In the genomic region with DNA sequence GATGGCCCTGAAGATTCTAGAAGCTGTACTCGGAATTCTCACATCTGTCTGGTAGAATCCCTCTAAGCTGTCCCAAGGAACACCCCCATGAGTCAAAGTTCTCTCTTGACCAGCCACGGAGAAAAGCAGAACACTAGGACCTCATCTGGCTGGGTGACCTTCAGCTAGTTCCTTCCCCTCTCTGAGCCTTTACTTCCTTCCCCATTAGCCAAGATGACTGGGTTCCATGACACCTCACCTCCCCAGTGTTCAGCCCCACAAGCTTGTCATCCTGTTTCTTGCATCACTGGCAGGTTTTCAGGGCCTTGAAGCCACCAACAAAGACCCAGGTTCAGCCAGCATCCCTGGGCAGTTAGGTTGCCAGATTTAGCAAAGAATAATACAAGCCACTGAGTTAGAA, we compare ENCODE assay signal across 13 cellular contexts. TPM values are rescaled to one million over a fixed set of nuclear protein-coding genes. Genes with fewer than 3 reads are reported as not detected.
DNase-seq lines count a peak whose midpoint lies in the region; ATAC-seq, FAIRE-seq and TF ChIP-seq lines count a peak whose summit lies in the region.
"Had no signal": no experiment of that assay in that cellular context is flagged by ENCODE, and none has a peak within 500 bp of the region (broad histone marks: within the 10 kb centered on the region; RNA-seq: fewer than 3 reads in every experiment).

No MANE protein-coding gene starts in this region.

- WGBS in right lobe of liver (ENCODE audit: insufficient coverage, low coverage, low lambda C conversion rate, missing lambda C conversion rate) = 40% methylated on average over 1 of the region's 2 CpGs
- WGBS in HepG2 (ENCODE audit: low lambda C conversion rate) = 10% methylated on average over 2 of the region's 2 CpGs

- TF ChIP-seq CTCF in right lobe of liver (IDR thresholded peaks at IDR 0.05) = no peak
- TF ChIP-seq CTCF in HepG2 (CRISPR knock-in tag; IDR thresholded peaks at IDR 0.05) = no peak
- no peak for TF ChIP-seq CTCF in neutrophil (IDR thresholded peaks at IDR 0.05)

- H3K4me3 ChIP-seq in right lobe of liver (no peak overlapping the region), HepG2 (replicated peaks in 1 of 3; ENCODE audit: insufficient read depth in 1 of 3, low read depth in 2 of 3, low read length in 3 of 3) (no peak overlapping the region), neutrophil (ENCODE audit: low read depth in 1 of 2, low read length in 1 of 2) (no peak overlapping the region)
- H3K4me3 ChIP-seq: HAP-1 had no signal

- ATAC-seq in right lobe of liver (peak; percentile 19 to 32 (median 26)), HepG2 (no peak), esophagus mucosa (peak; percentile 19), T-cell (replicated peaks in 1 of 4) (no peak)

- H3K4me3 Mint-ChIP-seq in T-cell = no peak overlapping the region
- H3K4me3 Mint-ChIP-seq: CD4-positive, CD25-positive, alpha-beta regulatory T cell had no signal

- no peak overlapping the region for H3K9ac ChIP-seq in HepG2 (ENCODE audit: insufficient read depth, low read depth, low read length)

- in situ Hi-C loops in HepG2 (cut with HindIII; ENCODE audit: extremely low pct_ligation_motif_present, low pct_unique_long_range_greater_than_20kb) (no loop called here), G401 (cut with HindIII; ENCODE audit: low sequenced_read_pairs) (no loop called here)

- no peaks in the 10 kb centered on the region for H3K9me3 ChIP-seq in right lobe of liver
- no peaks in the 10 kb centered on the region for H3K9me3 ChIP-seq in HepG2 (ENCODE audit: low read length)
- no peaks in the 10 kb centered on the region for H3K9me3 ChIP-seq in neutrophil
- H3K9me3 ChIP-seq: HAP-1 had no signal

- no peaks in the 10 kb centered on the region for H3K79me2 ChIP-seq in HepG2 (ENCODE audit: insufficient read depth, low read length)

- TF ChIP-seq EP300 in HepG2 (IDR thresholded peaks at IDR 0.05; ENCODE audit: low read depth in 2 of 2, low read length in 2 of 2) = no peak
- TF ChIP-seq EP300 in HepG2 (CRISPR knock-in tag; IDR thresholded peaks at IDR 0.05; ENCODE audit: borderline replicate concordance) = no peak

- POLR2A ChIA-PET in HepG2 (lab: Yijun Ruan, JAX) (no interaction called here), T-cell (lab: Charles Lee) (no interaction called here)

- BruUV-seq in HepG2 (replicated peaks; lab: Mats Ljungman, UMichigan) = no TSS peak

- no peak overlapping the region for H3K27ac Mint-ChIP-seq in T-cell
- H3K27ac Mint-ChIP-seq: CD4-positive, CD25-positive, alpha-beta regulatory T cell had no signal

- no peak overlapping the region for H2AFZ ChIP-seq in HepG2 (ENCODE audit: low read length)

- TF ChIP-seq RAD21 in HepG2 (CRISPR knock-in tag; IDR thresholded peaks at IDR 0.05) = no peak

- H3K27me3 ChIP-seq in right lobe of liver = no peaks in the 10 kb centered on the region
- no peaks in the 10 kb centered on the region for H3K27me3 ChIP-seq in HepG2 (ENCODE audit: control insufficient read depth in 1 of 2, insufficient read depth in 2 of 2, low read length in 2 of 2)
- peaks cover 5% of the 10 kb centered on the region for H3K27me3 ChIP-seq in neutrophil

- DNase-seq in right lobe of liver (peak in 1 of 3 donors; percentile 39), HepG2 (ENCODE audit: low spot score) (no peak), G401 (ENCODE audit: low spot score) (no peak), T-cell (no peak), A172 (ENCODE audit: low spot score) (no peak)
- no peak for DNase-seq in activated naive CD4-positive, alpha-beta T cell treated with anti-CD3 and anti-CD28 coated beads, Interleukin-2, amount 50 U/mL, for 16 hours
- DNase-seq: CD4-positive, CD25-positive, alpha-beta regulatory T cell; DMS53 had no signal

- TF ChIP-seq POLR2A in right lobe of liver (IDR thresholded peaks at IDR 0.05) (no peak), HepG2 (IDR thresholded peaks at IDR 0.05; ENCODE audit: insufficient read depth in 1 of 2, low read depth in 2 of 2, low read length in 2 of 2) (no peak)

- H3K4me1 ChIP-seq in right lobe of liver (peaks cover 0 to 5% (median 0%) of the 10 kb centered on the region in 4 donors), HepG2 (ENCODE audit: insufficient read depth, low read length) (no peaks in the 10 kb centered on the region), neutrophil (ENCODE audit: control insufficient read depth in 1 of 2, insufficient read depth in 1 of 2, low read depth in 1 of 2, low read length in 1 of 2) (peaks cover 0 to 10% of the 10 kb centered on the region in 2 experiments)
- H3K4me1 ChIP-seq: HAP-1 had no signal

- no peak overlapping the region for H3K4me2 ChIP-seq in HepG2 (ENCODE audit: low read depth, low read length)

- H4K20me1 ChIP-seq in HepG2 (ENCODE audit: insufficient read depth, low read length) = no peaks in the 10 kb centered on the region

- no peaks in the 10 kb centered on the region for H3K36me3 Mint-ChIP-seq in T-cell
- H3K36me3 Mint-ChIP-seq: CD4-positive, CD25-positive, alpha-beta regulatory T cell had no signal

- H3K36me3 ChIP-seq in right lobe of liver (no peaks in the 10 kb centered on the region), HepG2 (replicated peaks in 1 of 2; ENCODE audit: control insufficient read depth in 1 of 2, insufficient read depth in 2 of 2, low read length in 2 of 2) (no peaks in the 10 kb centered on the region), neutrophil (no peaks in the 10 kb centered on the region)
- H3K36me3 ChIP-seq: HAP-1 had no signal

- H3K9me3 Mint-ChIP-seq in T-cell = peaks cover 0 to 4% (median 0%) of the 10 kb centered on the region in 3 donors

- no peaks in the 10 kb centered on the region for H3K4me1 Mint-ChIP-seq in T-cell
- H3K4me1 Mint-ChIP-seq: CD4-positive, CD25-positive, alpha-beta regulatory T cell had no signal

- FAIRE-seq in HepG2 (lab: Jason Lieb, UNC) = no peak
- FAIRE-seq: A204.1, H1 had no signal

- no peak overlapping the region for H3K27ac ChIP-seq in right lobe of liver
- no peak overlapping the region for H3K27ac ChIP-seq in HepG2 (ENCODE audit: extremely low read length, insufficient read depth, low read length)
- H3K27ac ChIP-seq in neutrophil = peak overlapping the region; percentile 43

- CTCF ChIA-PET in HepG2 (lab: Yijun Ruan, JAX; ENCODE audit: low intra/inter-chr PET ratio, low total read pairs) = no interaction called here
- CTCF ChIA-PET in T-cell (lab: Charles Lee) = no interaction called here

- peaks cover 5 to 19% of the 10 kb centered on the region in 2 donors for H3K27me3 Mint-ChIP-seq in T-cell
- H3K27me3 Mint-ChIP-seq: CD4-positive, CD25-positive, alpha-beta regulatory T cell had no signal

- intact Hi-C loops in right lobe of liver (cut with DNase I) = no loop called here
- intact Hi-C loops in HepG2 (cut with micrococcal nuclease; ENCODE audit: unreplicated experiment) = no loop called here

TF ChIP-seq in HepG2, 621 proteins besides CTCF, POLR2A, EP300 and RAD21 (continues in another document):
- TF ChIP-seq U2AF2 (IDR thresholded peaks at IDR 0.05; ENCODE audit: low read depth, low read length) (no peak), TAF15 (IDR thresholded peaks at IDR 0.05; ENCODE audit: low read depth, low read length, poor library complexity, severe bottlenecking) (no peak), CEBPG (CRISPR knock-in tag; IDR thresholded peaks at IDR 0.05) (no peak)

RNA-seq across cellular contexts. Expression of a gene that starts 47.8 kb away (rescaled TPM):
- 10 to 100 TPM; 16.6 to 32.3 (median 22.5) TPM for total RNA-seq in right lobe of liver
- 0.11 and 0.18 TPM in 2 replicates for total RNA-seq in HepG2 (2016; rRNA removed; fragmentation: Illumina TruSeq; extraction: Trizol)
- not detected in 2 replicates for total RNA-seq in HepG2 (2016; cell fraction: cytosol; rRNA removed; fragmentation: Illumina TruSeq; extraction: Trizol; ENCODE audit: low read depth)
- total RNA-seq in HepG2 (2016; cell fraction: insoluble cytoplasmic fraction; rRNA removed; fragmentation: Illumina TruSeq; extraction: Trizol) = 0.06 and 0.27 TPM in 2 replicates
- 0.03 and 0.09 TPM in 2 replicates for total RNA-seq in HepG2 (2016; cell fraction: membrane; rRNA removed; fragmentation: Illumina TruSeq; extraction: Trizol)
- total RNA-seq in HepG2 (2016; cell fraction: nucleus; rRNA removed; fragmentation: Illumina TruSeq; extraction: Trizol) = 0.13 and 0.25 TPM in 2 replicates
- 0.08 and 0.14 TPM in 2 replicates for polyA plus RNA-seq in HepG2 (2011; rRNA removed)
- polyA plus RNA-seq in HepG2 (2011; cell fraction: cytosol; rRNA removed) = 0.04 and 0.10 TPM in 2 replicates
- polyA plus RNA-seq in HepG2 (2011; cell fraction: nucleus; rRNA removed) = 0.14 and 0.24 TPM in 2 replicates
- polyA plus RNA-seq in HepG2 (2012) = 0.11 and 0.28 TPM in 2 replicates
- not detected in 2 replicates for polyA plus RNA-seq in HepG2 (2016; cell fraction: cytosol; fragmentation: Illumina TruSeq; extraction: Trizol; ENCODE audit: low read depth)
- polyA plus RNA-seq in HepG2 (2016; cell fraction: insoluble cytoplasmic fraction; fragmentation: Illumina TruSeq; extraction: Trizol; ENCODE audit: low read depth) = 0.26 and 0.32 TPM in 2 replicates
- polyA plus RNA-seq in HepG2 (2016; cell fraction: membrane; fragmentation: Illumina TruSeq; extraction: Trizol; ENCODE audit: low read depth) = 0.05 and 0.07 TPM in 2 replicates
- 0.39 and 0.52 TPM in 2 replicates for polyA plus RNA-seq in HepG2 (2016; cell fraction: nucleus; fragmentation: Illumina TruSeq; extraction: Trizol; ENCODE audit: insufficient read depth, low read depth)
- polyA minus RNA-seq in HepG2 (2011; rRNA and poly(A)+ RNA removed; ENCODE audit: low replicate concordance) = 0.06 and 0.98 TPM in 2 replicates
- polyA minus RNA-seq in HepG2 (2011; cell fraction: cytosol; rRNA and poly(A)+ RNA removed) = 0.18 and 0.20 TPM in 2 replicates
- 0.12 and 0.13 TPM in 2 replicates for polyA minus RNA-seq in HepG2 (2011; cell fraction: nucleus; rRNA and poly(A)+ RNA removed)
- total RNA-seq in esophagus mucosa = 55.9 TPM
- 0.31 and 1.0 TPM in 2 replicates for total RNA-seq in G401 (2014; rRNA removed; shearing (Covaris generic))
- under 1 TPM; 0.23 to 0.56 (median 0.32) TPM for total RNA-seq in T-cell
- total RNA-seq in A172 (2014; rRNA removed; shearing (Covaris generic)) = 0.36 and 0.62 TPM in 2 replicates
- total RNA-seq: CD4-positive, CD25-positive, alpha-beta regulatory T cell had no signal

Comparison
In these comparisons a context has a peak if more than half of its experiments do, and no peak if none do; other contexts are left out.
1. ATAC-seq: peak in right lobe of liver (4 of 4) and esophagus mucosa (single experiment); none in HepG2 (single experiment) and T-cell (0 of 4).